ENCODE assay signal across 12 cellular contexts in genomic region chr6:2794171-2794730, GRCh38. TPM values are rescaled to one million over a fixed set of nuclear protein-coding genes. Genes with fewer than 3 reads are reported as not detected.
DNase-seq lines count a peak whose midpoint lies in the region; ATAC-seq and TF ChIP-seq lines count a peak whose summit lies in the region.
"Had no signal": no experiment of that assay in that cellular context is flagged by ENCODE, and none has a peak within 500 bp of the region (broad histone marks: within the 10 kb centered on the region; RNA-seq: fewer than 3 reads in every experiment).

No MANE protein-coding gene starts in this region.

- no peaks in the 10 kb centered on the region for H3K27me3 Mint-ChIP-seq in MCF 10A (ENCODE audit: insufficient read depth, unreplicated experiment)
- H3K27me3 Mint-ChIP-seq in T-helper 17 cell: no peaks in the 10 kb centered on the region
- no peaks in the 10 kb centered on the region for H3K27me3 Mint-ChIP-seq in type B pancreatic cell
- no peaks in the 10 kb centered on the region for H3K27me3 Mint-ChIP-seq in stimulated activated memory B cell treated with anti-CD40 and anti-IgM and Interleukin-4, amounts not matched to agents 10 μg/mL and 1 μg/mL and 100 μg/mL, for 72 hours
- H3K27me3 Mint-ChIP-seq: dendritic cell treated with granulocyte-macrophage colony-stimulating factor and Interleukin-4, amounts not matched to agents 40 ng/mL and 50 ng/mL, for 4 days had no signal

- H3K27ac ChIP-seq in breast epithelium: peak overlapping the region in 1 of 2 donors; percentile 44
- H3K27ac ChIP-seq: SK-N-MC had no signal

- intact Hi-C loops in MCF 10A (cut with micrococcal nuclease) (loop anchor here (5.0 kb wide), 1 partner anchor 263 kb away; no protein-coding TSS in a partner anchor), breast epithelium (cut with DNase I; ENCODE audit: low total_unique reads) (no loop called here)

- no peaks in the 10 kb centered on the region for H3K4me1 ChIP-seq in breast epithelium

- H3K27ac Mint-ChIP-seq in MCF 10A (ENCODE audit: low read depth, unreplicated experiment) (peak overlapping the region; percentile 40), T-helper 17 cell (peak overlapping the region; percentile 78), type B pancreatic cell (peak overlapping the region; percentile 19)
- H3K27ac Mint-ChIP-seq in stimulated activated memory B cell treated with anti-CD40 and anti-IgM and Interleukin-4, amounts not matched to agents 10 μg/mL and 1 μg/mL and 100 μg/mL, for 72 hours: no peak overlapping the region

- H3K4me3 ChIP-seq in breast epithelium: no peak overlapping the region
- no peak overlapping the region for H3K4me3 ChIP-seq in fibroblast of mammary gland (ENCODE audit: control insufficient read depth, low read depth, low read length)
- H3K4me3 ChIP-seq: SK-N-MC had no signal

- no peaks in the 10 kb centered on the region for H3K36me3 ChIP-seq in breast epithelium

- no peak for TF ChIP-seq POLR2A in breast epithelium (IDR thresholded peaks at IDR 0.05)

- H3K9me3 Mint-ChIP-seq in MCF 10A (ENCODE audit: unreplicated experiment) (no peaks in the 10 kb centered on the region), type B pancreatic cell (peaks cover 4% of the 10 kb centered on the region)
- H3K9me3 Mint-ChIP-seq in stimulated activated memory B cell treated with anti-CD40 and anti-IgM and Interleukin-4, amounts not matched to agents 10 μg/mL and 1 μg/mL and 100 μg/mL, for 72 hours: no peaks in the 10 kb centered on the region
- H3K9me3 Mint-ChIP-seq: dendritic cell treated with granulocyte-macrophage colony-stimulating factor and Interleukin-4, amounts not matched to agents 40 ng/mL and 50 ng/mL, for 4 days had no signal

- H3K36me3 Mint-ChIP-seq in MCF 10A (ENCODE audit: insufficient read depth, unreplicated experiment): no peaks in the 10 kb centered on the region
- H3K36me3 Mint-ChIP-seq in T-helper 17 cell (ENCODE audit: low read depth): no peaks in the 10 kb centered on the region
- H3K36me3 Mint-ChIP-seq in type B pancreatic cell: no peaks in the 10 kb centered on the region
- H3K36me3 Mint-ChIP-seq in stimulated activated memory B cell treated with anti-CD40 and anti-IgM and Interleukin-4, amounts not matched to agents 10 μg/mL and 1 μg/mL and 100 μg/mL, for 72 hours: peaks cover 6% of the 10 kb centered on the region

- no peaks in the 10 kb centered on the region for H3K9me3 ChIP-seq in breast epithelium
- H3K9me3 ChIP-seq in T-helper 17 cell (ENCODE audit: control insufficient read depth, low read length, poor library complexity, severe bottlenecking): no peaks in the 10 kb centered on the region

- no peak overlapping the region for H3K4me3 Mint-ChIP-seq in MCF 10A (ENCODE audit: unreplicated experiment)
- H3K4me3 Mint-ChIP-seq in T-helper 17 cell: no peak overlapping the region
- no peak overlapping the region for H3K4me3 Mint-ChIP-seq in type B pancreatic cell
- H3K4me3 Mint-ChIP-seq in stimulated activated memory B cell treated with anti-CD40 and anti-IgM and Interleukin-4, amounts not matched to agents 10 μg/mL and 1 μg/mL and 100 μg/mL, for 72 hours: no peak overlapping the region
- H3K4me3 Mint-ChIP-seq: dendritic cell treated with granulocyte-macrophage colony-stimulating factor and Interleukin-4, amounts not matched to agents 40 ng/mL and 50 ng/mL, for 4 days had no signal

- DNase-seq in MCF 10A (ENCODE audit: unreplicated experiment) (peak; percentile 47), breast epithelium (ENCODE audit: low spot score in 2 of 2) (no peak), T-helper 17 cell (no peak), fibroblast of mammary gland (ENCODE audit: low read depth) (peak; percentile 45), type B pancreatic cell (ENCODE audit: extremely low spot score, unreplicated experiment) (no peak), NCI-H69 (lab: John Stamatoyannopoulos, UW) (no peak)
- DNase-seq: NCI-H1436, NCI-H524 treated with DMSO at 0.1 percent for 48 hours had no signal

- H3K4me1 Mint-ChIP-seq in MCF 10A (ENCODE audit: insufficient read depth, unreplicated experiment) (peaks cover 27% of the 10 kb centered on the region), T-helper 17 cell (peaks cover 21% of the 10 kb centered on the region), type B pancreatic cell (ENCODE audit: unreplicated experiment) (peaks cover 21% of the 10 kb centered on the region)
- peaks cover 53% of the 10 kb centered on the region for H3K4me1 Mint-ChIP-seq in stimulated activated memory B cell treated with anti-CD40 and anti-IgM and Interleukin-4, amounts not matched to agents 10 μg/mL and 1 μg/mL and 100 μg/mL, for 72 hours

- H3K27me3 ChIP-seq in breast epithelium: no peaks in the 10 kb centered on the region

- CTCF ChIA-PET in MCF 10A (lab: Yijun Ruan, JAX): interaction anchor here (0.7 to 1.8 kb wide), 4 partner anchors 32 to 52 kb away, joined by 3 to 9 read pairs (median 6); partner anchors contain the start of gene SERPINB1

- no peak for ATAC-seq in T-helper 17 cell
- ATAC-seq in HG03439 (IDR thresholded peaks at IDR 0.05; ENCODE audit: unreplicated experiment): no peak
- ATAC-seq in stimulated activated memory B cell treated with anti-CD40 and anti-IgM and Interleukin-4, amounts not matched to agents 10 μg/mL and 1 μg/mL and 100 μg/mL, for 72 hours: no peak

- TF ChIP-seq CTCF in MCF 10A (IDR thresholded peaks at IDR 0.05; ENCODE audit: unreplicated experiment) (no peak), breast epithelium (IDR thresholded peaks at IDR 0.05) (no peak), fibroblast of mammary gland (conservative IDR thresholded peaks at IDR 0.05; ENCODE audit: control insufficient read depth, insufficient read depth, low read depth, low read length) (no peak), type B pancreatic cell (conservative IDR thresholded peaks at IDR 0.05) (no peak)

- POLR2A ChIA-PET in MCF 10A (lab: Yijun Ruan, JAX): interaction anchor here (0.7 to 4.5 kb wide), 12 partner anchors 11 to 195 kb away, joined by 3 to 43 read pairs (median 6); partner anchors contain the start of genes SERPINB1 and WRNIP1

- no TSS peak for BruUV-seq in MCF 10A (replicated peaks; lab: Mats Ljungman, UMichigan)

RNA-seq across cellular contexts. Expression of gene WRNIP1, which starts 29.1 kb away (rescaled TPM):
- total RNA-seq in MCF 10A (2022): 33.4 and 44.8 TPM in 2 replicates
- total RNA-seq in breast epithelium: 10 to 100 TPM; 40.6 to 62.3 (median 59.3) TPM
- 10 to 100 TPM; 34.0 to 45.3 TPM for total RNA-seq in T-helper 17 cell
- 37.6 and 41.2 TPM in 2 replicates for total RNA-seq in type B pancreatic cell (ENCODE audit: low replicate concordance)

RNA-seq across cellular contexts. Expression of gene MYLK4, which starts 43.5 kb away (rescaled TPM):
- 0.93 and 1.1 TPM in 2 replicates for total RNA-seq in MCF 10A (2022)
- 1 to 10 TPM; 1.3 to 1.9 (median 1.4) TPM for total RNA-seq in breast epithelium
- total RNA-seq in T-helper 17 cell: 1 to 10 TPM in 1 of 2 donors, under 1 TPM in 1; 0.45 to 1.7 TPM
- 0.29 and 0.65 TPM in 2 replicates for total RNA-seq in type B pancreatic cell (ENCODE audit: low replicate concordance)

RNA-seq across cellular contexts. Expression of gene SERPINB1, which starts 47.4 kb away (rescaled TPM):
- total RNA-seq in MCF 10A (2022) (20.8 and 28.0 TPM in 2 replicates), breast epithelium (10 to 100 TPM; 35.1 to 53.6 (median 51.8) TPM), T-helper 17 cell (10 to 100 TPM; 39.2 to 44.4 TPM), type B pancreatic cell (ENCODE audit: low replicate concordance) (31.2 and 52.0 TPM in 2 replicates)

Comparison
In these comparisons a context has a peak if more than half of its experiments do, and no peak if none do; other contexts are left out.
1. DNase-seq: peak in MCF 10A (single experiment) and fibroblast of mammary gland (single experiment); none in breast epithelium (0 of 2), T-helper 17 cell (0 of 3), type B pancreatic cell (single experiment) and NCI-H69 (single experiment).